In genomic region chr7:155279787-155280445, GRCh38 we compare ENCODE assay signal across 20 cellular contexts.
"Had no signal": no experiment of that assay in that cellular context is flagged by ENCODE, and none has a peak within 500 bp of the region (broad histone marks: within the 10 kb centered on the region; RNA-seq: fewer than 3 reads in every experiment).

No MANE protein-coding gene starts in this region.

- H3K9ac ChIP-seq: KMS-11, SK-N-SH had no signal

- DNase-seq: Kasumi-1, MV-4-11, NCI-H1048, NCI-H1105, NCI-H1417, NCI-H1436 treated with DMSO at 0.1 percent for 48 hours, NCI-H1694, NCI-H187 treated with DMSO at 0.1 percent for 48 hours, NCI-H2029 treated with DMSO at 0.1 percent for 48 hours, NCI-H2171 treated with DMSO at 0.1 percent for 48 hours, NCI-H345, NCI-H446 treated with DMSO at 0.1 percent for 48 hours, NCI-H510A treated with DMSO at 0.1 percent for 48 hours, NCI-H526, NCI-H82, SHP77, SK-N-SH, SW 1271 had no signal

- H3K27ac ChIP-seq: KMS-11, RWPE1 had no signal

- H3K9me3 ChIP-seq: SK-N-SH had no signal

- H3K4me2 ChIP-seq: KMS-11, SK-N-SH had no signal
